ENCODE assay signal across 1 cellular context in genomic region chr9:75088646-75089368, GRCh38.
TF ChIP-seq lines count a peak whose summit lies in the region.

No MANE protein-coding gene starts in this region.

TF ChIP-seq in H1, 55 proteins besides CTCF, POLR2A, EP300 and RAD21 (continued from another document):
- TF ChIP-seq CTBP2 (IDR thresholded peaks at IDR 0.05; ENCODE audit: borderline replicate concordance, insufficient read depth, insufficient read length, low read length) (peak; percentile 34), PHF8 (conservative IDR thresholded peaks at IDR 0.05; ENCODE audit: low read depth, low read length) (peak; percentile 75), HDAC2 (IDR thresholded peaks at IDR 0.05; ENCODE audit: borderline replicate concordance in 1 of 2, low read depth in 2 of 2, low read length in 2 of 2) (peak in 1 of 2 experiments; percentile 38; a peak in 1 of 4 replicates), CHD7 (IDR thresholded peaks at IDR 0.05; ENCODE audit: insufficient replicate concordance, low read length) (no peak), SIN3A (conservative IDR thresholded peaks at IDR 0.05 in 1 of 2, IDR thresholded peaks at IDR 0.05 in 1 of 2; ENCODE audit: low read depth in 1 of 2, low read length in 2 of 2) (peak; percentile 66 to 81; a peak in 2 of 4 replicates), KDM4A (IDR thresholded peaks at IDR 0.05; ENCODE audit: low read depth, low read length, severe bottlenecking) (peak; percentile 40), BCL11A (IDR thresholded peaks at IDR 0.05; ENCODE audit: low read depth in 2 of 2, low read length in 2 of 2) (no peak)
